In the genomic region with DNA sequence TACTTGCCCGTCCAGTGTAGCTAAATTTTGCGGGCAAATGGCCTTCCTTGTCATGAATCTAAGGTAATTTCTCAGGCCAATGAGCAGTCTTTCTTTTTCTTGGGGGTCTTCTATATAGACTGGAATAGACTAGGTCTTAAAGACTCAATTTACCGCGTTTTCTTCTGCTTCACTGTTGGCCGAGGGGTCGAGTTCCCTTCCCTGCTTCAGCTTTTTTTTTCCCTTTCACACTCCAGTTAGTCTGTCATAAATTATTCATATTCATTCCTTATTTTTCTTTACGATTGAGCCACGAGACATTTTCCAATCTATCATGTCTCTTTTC, we compare ENCODE assay signal across 8 cellular contexts. TPM values are rescaled to one million over a fixed set of nuclear protein-coding genes. Genes with fewer than 3 reads are reported as not detected.
DNase-seq lines count a peak whose midpoint lies in the region; ATAC-seq and TF ChIP-seq lines count a peak whose summit lies in the region.

No MANE protein-coding gene starts in this region.

- H3K9me3 Mint-ChIP-seq in CD14-positive monocyte: peaks cover 0 to 5% (median 0%) of the 10 kb centered on the region in 7 donors
- no peaks in the 10 kb centered on the region for H3K9me3 Mint-ChIP-seq in natural killer cell treated with Interleukin-12 subunit alpha and Interleukin-12 subunit beta and Interleukin-15 and Interleukin-18, amount 100 ng/mL, for 72 hours

- H3K27ac ChIP-seq in KMS-11 (peak overlapping the region; percentile 35), colonic mucosa (peak overlapping the region; percentile 54)

- H3K4me3 Mint-ChIP-seq in CD14-positive monocyte: peak overlapping the region; percentile 95 to 99
- H3K4me3 Mint-ChIP-seq in natural killer cell treated with Interleukin-12 subunit alpha and Interleukin-12 subunit beta and Interleukin-15 and Interleukin-18, amount 100 ng/mL, for 72 hours: peak overlapping the region; percentile 99

- H3K27me3 Mint-ChIP-seq in CD14-positive monocyte (ENCODE audit: low read depth in 3 of 3): peaks cover 26 to 37% (median 31%) of the 10 kb centered on the region in 3 donors
- peaks cover 20 to 33% of the 10 kb centered on the region in 2 donors for H3K27me3 Mint-ChIP-seq in natural killer cell treated with Interleukin-12 subunit alpha and Interleukin-12 subunit beta and Interleukin-15 and Interleukin-18, amount 100 ng/mL, for 72 hours

- H3K79me2 ChIP-seq in KMS-11 (ENCODE audit: insufficient read depth, low read depth): peaks cover 20% of the 10 kb centered on the region

- peak overlapping the region; percentile 47 for H2AFZ ChIP-seq in KMS-11 (ENCODE audit: low read depth)

- H3K27me3 ChIP-seq in KMS-11 (ENCODE audit: insufficient read depth, low read depth) (no peaks in the 10 kb centered on the region), colonic mucosa (no peaks in the 10 kb centered on the region)

- intact Hi-C loops in CD14-positive monocyte (cut with micrococcal nuclease) (loop anchor here (5.0 to 10.0 kb wide), 4 partner anchors 188 to 560 kb away; partner anchors contain the start of genes CKAP2 (in 1 of the 2), INTS6 (in 1 of the 2) and VPS36 (in 1 of the 2)), colonic mucosa (cut with DNase I) (no loop called here)

- no peak for ATAC-seq in natural killer cell treated with Interleukin-12 subunit alpha and Interleukin-12 subunit beta and Interleukin-15 and Interleukin-18, amount 100 ng/mL, for 72 hours

- H3K27ac Mint-ChIP-seq in CD14-positive monocyte: peak overlapping the region; percentile 90 to 98 (median 95)
- peak overlapping the region; percentile 73 to 97 for H3K27ac Mint-ChIP-seq in natural killer cell treated with Interleukin-12 subunit alpha and Interleukin-12 subunit beta and Interleukin-15 and Interleukin-18, amount 100 ng/mL, for 72 hours

- peaks cover 13 to 14% of the 10 kb centered on the region in 2 donors for H3K36me3 Mint-ChIP-seq in CD14-positive monocyte
- peaks cover 14% of the 10 kb centered on the region for H3K36me3 Mint-ChIP-seq in natural killer cell treated with Interleukin-12 subunit alpha and Interleukin-12 subunit beta and Interleukin-15 and Interleukin-18, amount 100 ng/mL, for 72 hours

- H4K20me1 ChIP-seq in KMS-11 (ENCODE audit: insufficient read depth): no peaks in the 10 kb centered on the region

- no peaks in the 10 kb centered on the region for H3K9me3 ChIP-seq in colonic mucosa

- in situ Hi-C loops in KBM-7 (cut with MboI; ENCODE audit: low pct_unique_long_range_greater_than_20kb, low sequenced_read_pairs): no loop called here

- H3K4me2 ChIP-seq in KMS-11: peak overlapping the region; percentile 80

- H3K4me1 Mint-ChIP-seq in CD14-positive monocyte: peaks cover 24% of the 10 kb centered on the region
- H3K4me1 Mint-ChIP-seq in natural killer cell treated with Interleukin-12 subunit alpha and Interleukin-12 subunit beta and Interleukin-15 and Interleukin-18, amount 100 ng/mL, for 72 hours (ENCODE audit: low read depth in 2 of 2): peaks cover 15 to 21% of the 10 kb centered on the region in 2 donors

- H3K36me3 ChIP-seq in KMS-11 (ENCODE audit: insufficient read depth) (no peaks in the 10 kb centered on the region), colonic mucosa (no peaks in the 10 kb centered on the region)

- TF ChIP-seq CTCF in CD14-positive monocyte (IDR thresholded peaks at IDR 0.05) (no peak), KMS-11 (conservative IDR thresholded peaks at IDR 0.05; ENCODE audit: low read depth, low read length) (no peak), colonic mucosa (IDR thresholded peaks at IDR 0.05) (no peak)

- no peak for DNase-seq in CD14-positive monocyte (ENCODE audit: low spot score)
- DNase-seq in colonic mucosa: no peak
- DNase-seq in natural killer cell treated with Interleukin-12 subunit alpha and Interleukin-12 subunit beta and Interleukin-15 and Interleukin-18, amount 100 ng/mL, for 72 hours (ENCODE audit: low spot score): no peak
- DNase-seq in KBM-7: no peak
- no peak for DNase-seq in inferior parietal cortex (ENCODE audit: extremely low spot score)
- DNase-seq in occipital lobe (lab: John Stamatoyannopoulos, UW): no peak
- no peak for DNase-seq in NCI-H1417 treated with DMSO at 0.1 percent for 48 hours (lab: John Stamatoyannopoulos, UW)

- H3K4me3 ChIP-seq in KMS-11 (IDR thresholded peaks at IDR 0.05; ENCODE audit: insufficient read depth, low read depth, low read length): no peak overlapping the region
- peak overlapping the region; percentile 99 for H3K4me3 ChIP-seq in colonic mucosa

- H3K9ac ChIP-seq in KMS-11 (peak overlapping the region; percentile 62; the same call in 1 of the 2 replicates), colonic mucosa (ENCODE audit: low read depth in 2 of 2, low read length in 2 of 2) (peak overlapping the region; percentile 55 to 67)

- H3K4me1 ChIP-seq in KMS-11 (ENCODE audit: low read depth, poor library complexity, severe bottlenecking): peaks cover 8% of the 10 kb centered on the region
- H3K4me1 ChIP-seq in colonic mucosa: peaks cover 5% of the 10 kb centered on the region

RNA-seq across cellular contexts. Expression of gene ALG11, which starts 0.3 kb away (rescaled TPM):
- polyA plus RNA-seq in CD14-positive monocyte: 10 to 100 TPM; 14.2 to 16.9 TPM
- total RNA-seq in colonic mucosa: 10 to 100 TPM; 32.4 to 45.0 TPM
- 10 to 100 TPM; 31.8 to 39.8 TPM for total RNA-seq in natural killer cell treated with Interleukin-12 subunit alpha and Interleukin-12 subunit beta and Interleukin-15 and Interleukin-18, amount 100 ng/mL, for 72 hours
- 32.0 TPM for total RNA-seq in occipital lobe

RNA-seq across cellular contexts. Expression of gene ATP7B, which starts 1.2 kb away (rescaled TPM):
- under 1 TPM in 1 of 2 donors, not detected in 1; 0.39 TPM for polyA plus RNA-seq in CD14-positive monocyte
- total RNA-seq in colonic mucosa: 10 to 100 TPM; 14.0 to 18.8 TPM
- under 1 TPM; 0.45 to 0.53 TPM for total RNA-seq in natural killer cell treated with Interleukin-12 subunit alpha and Interleukin-12 subunit beta and Interleukin-15 and Interleukin-18, amount 100 ng/mL, for 72 hours
- total RNA-seq in occipital lobe: 11.1 TPM

RNA-seq across cellular contexts. Expression of gene UTP14C, which starts 12.0 kb away (rescaled TPM):
- 1 to 10 TPM; 1.2 TPM for polyA plus RNA-seq in CD14-positive monocyte
- total RNA-seq in colonic mucosa (10 to 100 TPM; 16.3 to 18.8 TPM), occipital lobe (25.9 TPM)
- 10 to 100 TPM; 11.1 to 11.6 TPM for total RNA-seq in natural killer cell treated with Interleukin-12 subunit alpha and Interleukin-12 subunit beta and Interleukin-15 and Interleukin-18, amount 100 ng/mL, for 72 hours
